31 cellular contexts compared by ENCODE assay signal in genomic region chr14:98470663-98471062, GRCh38.
"Had no signal": no experiment of that assay in that cellular context is flagged by ENCODE, and none has a peak within 500 bp of the region (broad histone marks: within the 10 kb centered on the region; RNA-seq: fewer than 3 reads in every experiment).

No MANE protein-coding gene starts in this region.

- H3K4me1 ChIP-seq: colonic mucosa, esophagus muscularis mucosa, gastroesophageal sphincter, heart left ventricle, neural progenitor cell, psoas muscle, sigmoid colon, spleen, testis, tibial artery, upper lobe of left lung had no signal

- H3K4me3 ChIP-seq: colonic mucosa, esophagus muscularis mucosa, gastroesophageal sphincter, heart left ventricle, lung, mucosa of descending colon, neural progenitor cell, psoas muscle, sigmoid colon, spleen, testis, tibial artery, upper lobe of left lung had no signal

- H3K9me3 Mint-ChIP-seq: endodermal cell, mesothelial cell of epicardium, nephron, neural progenitor cell had no signal

- H3K27ac Mint-ChIP-seq: dendritic cell treated with granulocyte-macrophage colony-stimulating factor and Interleukin-4, amounts not matched to agents 40 ng/mL and 50 ng/mL, for 4 days; endodermal cell; mesothelial cell of epicardium; naive thymus-derived CD4-positive, alpha-beta T cell; nephron; neural progenitor cell; stimulated activated memory B cell treated with anti-CD40 and anti-IgM and Interleukin-4, amounts not matched to agents 10 μg/mL and 1 μg/mL and 100 μg/mL, for 72 hours had no signal

- FAIRE-seq: islet of Langerhans, urothelium cell line had no signal

- H2AFZ ChIP-seq: neural progenitor cell had no signal

- H3K4me2 ChIP-seq: neural progenitor cell had no signal

- H3K27me3 Mint-ChIP-seq: dendritic cell treated with granulocyte-macrophage colony-stimulating factor and Interleukin-4, amounts not matched to agents 40 ng/mL and 50 ng/mL, for 4 days; naive thymus-derived CD4-positive, alpha-beta T cell; stimulated activated memory B cell treated with anti-CD40 and anti-IgM and Interleukin-4, amounts not matched to agents 10 μg/mL and 1 μg/mL and 100 μg/mL, for 72 hours had no signal

- H3K4me3 Mint-ChIP-seq: dendritic cell treated with granulocyte-macrophage colony-stimulating factor and Interleukin-4, amounts not matched to agents 40 ng/mL and 50 ng/mL, for 4 days; endodermal cell; mesothelial cell of epicardium; naive thymus-derived CD4-positive, alpha-beta T cell; nephron; neural progenitor cell; stimulated activated memory B cell treated with anti-CD40 and anti-IgM and Interleukin-4, amounts not matched to agents 10 μg/mL and 1 μg/mL and 100 μg/mL, for 72 hours had no signal

- H3K36me3 Mint-ChIP-seq: mesothelial cell of epicardium; neural progenitor cell; stimulated activated memory B cell treated with anti-CD40 and anti-IgM and Interleukin-4, amounts not matched to agents 10 μg/mL and 1 μg/mL and 100 μg/mL, for 72 hours had no signal

- ATAC-seq: foreskin keratinocyte; gastroesophageal sphincter; heart left ventricle; left ventricle myocardium superior; mucosa of descending colon; naive thymus-derived CD4-positive, alpha-beta T cell; psoas muscle; right cardiac atrium; stimulated activated memory B cell treated with anti-CD40 and anti-IgM and Interleukin-4, amounts not matched to agents 10 μg/mL and 1 μg/mL and 100 μg/mL, for 72 hours; stimulated activated naive CD8-positive, alpha-beta T cell treated with anti-CD3 and anti-CD28 coated beads, Interleukin-15, Interleukin-2, amounts not matched to agents 100 U/mL and 50 U/mL, for 24 hours had no signal

- H3K27ac ChIP-seq: colonic mucosa, esophagus muscularis mucosa, foreskin keratinocyte, gastroesophageal sphincter, heart left ventricle, neural progenitor cell, psoas muscle, sigmoid colon, spleen, testis, tibial artery, upper lobe of left lung had no signal

- H3K27me3 ChIP-seq: colonic mucosa, esophagus muscularis mucosa, foreskin keratinocyte, gastroesophageal sphincter, neural progenitor cell, sigmoid colon, spleen, testis, tibial artery, upper lobe of left lung had no signal

- H3K9me3 ChIP-seq: colonic mucosa, esophagus muscularis mucosa, gastroesophageal sphincter, heart left ventricle, mucosa of descending colon, psoas muscle, sigmoid colon, testis, tibial artery, upper lobe of left lung had no signal

- H3K36me3 ChIP-seq: colonic mucosa, esophagus muscularis mucosa, gastroesophageal sphincter, heart left ventricle, neural progenitor cell, sigmoid colon, spleen, tibial artery, upper lobe of left lung had no signal

- H3K9ac ChIP-seq: neural progenitor cell had no signal

- DNase-seq: colonic mucosa; effector CD8-positive, alpha-beta T cell; endodermal cell; heart left ventricle; hippocampal formation; left ventricle myocardium superior; mesenchymal stem cell; mucosa of descending colon; naive thymus-derived CD4-positive, alpha-beta T cell; posterior cingulate gyrus; psoas muscle; right cardiac atrium; sigmoid colon; spleen; stimulated activated CD4-positive, alpha-beta T cell treated with anti-CD3 and anti-CD28 coated beads, Interleukin-4, amount 100 ng/mL, for 4 hours; stimulated activated naive CD8-positive, alpha-beta T cell treated with anti-CD3 and anti-CD28 coated beads, Interleukin-15, Interleukin-2, amounts not matched to agents 100 U/mL and 50 U/mL, for 24 hours; substantia nigra; testis; tibial artery; upper lobe of left lung had no signal

- H3K4me1 Mint-ChIP-seq: nephron; stimulated activated memory B cell treated with anti-CD40 and anti-IgM and Interleukin-4, amounts not matched to agents 10 μg/mL and 1 μg/mL and 100 μg/mL, for 72 hours had no signal
